27 cellular contexts compared by ENCODE assay signal in the genomic region with DNA sequence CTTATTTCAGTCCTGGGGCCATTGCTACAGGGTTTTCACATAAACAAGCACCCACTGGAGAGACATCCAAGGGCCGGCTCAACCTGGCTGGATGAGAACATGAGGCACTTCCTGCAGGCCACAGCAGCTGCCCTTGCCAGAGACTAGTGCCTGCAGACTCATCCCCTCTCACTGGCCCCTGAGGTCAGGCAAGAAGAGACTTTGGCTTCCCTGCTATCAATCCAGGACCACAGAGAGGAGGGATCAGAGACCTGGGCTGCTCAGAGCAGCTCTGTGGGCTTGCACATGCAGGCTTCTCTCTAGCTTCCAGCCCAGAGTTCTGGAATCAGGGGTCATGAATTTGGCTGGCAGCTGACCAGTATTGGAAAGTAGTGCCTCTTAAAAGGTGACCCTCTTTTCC.
A peak's percentile ranks its signal among the peaks of the same experiment; 100 is the strongest.
DNase-seq lines count a peak whose midpoint lies in the region; ATAC-seq and TF ChIP-seq lines count a peak whose summit lies in the region.
"Had no signal": no experiment of that assay in that cellular context is flagged by ENCODE, and none has a peak within 500 bp of the region (broad histone marks: within the 10 kb centered on the region; RNA-seq: fewer than 3 reads in every experiment).

No MANE protein-coding gene starts in this region.

- POLR2A ChIA-PET in activated CD8-positive, alpha-beta T cell treated with anti-CD3 and anti-CD28 coated beads, Interleukin-2, amount 10 ng/mL, durations not matched to agents 7 days and 5 days (lab: Charles Lee): no interaction called here
- POLR2A ChIA-PET in activated CD8-positive, alpha-beta T cell treated with anti-CD3 and anti-CD28 coated beads for 36 hours (lab: Charles Lee): no interaction called here

- H3K4me1 Mint-ChIP-seq in activated CD8-positive, alpha-beta T cell treated with anti-CD3 and anti-CD28 coated beads, Interleukin-2, amount 10 ng/mL, durations not matched to agents 7 days and 5 days (ENCODE audit: low read depth): peaks cover 16% of the 10 kb centered on the region
- H3K4me1 Mint-ChIP-seq in activated CD8-positive, alpha-beta T cell treated with anti-CD3 and anti-CD28 coated beads for 36 hours (ENCODE audit: low read depth): peaks cover 4% of the 10 kb centered on the region
- H3K4me1 Mint-ChIP-seq: neural crest cell had no signal

- TF ChIP-seq CTCF in activated CD8-positive, alpha-beta T cell treated with anti-CD3 and anti-CD28 coated beads for 36 hours (IDR thresholded peaks at IDR 0.05): no peak

- H3K36me3 ChIP-seq in aorta (ENCODE audit: control insufficient read depth in 1 of 2, insufficient read depth in 2 of 2, low read length in 1 of 2): peaks cover 0 to 6% of the 10 kb centered on the region in 2 donors

- no peak for DNase-seq in activated CD8-positive, alpha-beta T cell treated with anti-CD3 and anti-CD28 coated beads, Interleukin-2, amount 10 ng/mL, durations not matched to agents 7 days and 5 days
- DNase-seq in activated CD8-positive, alpha-beta T cell treated with anti-CD3 and anti-CD28 coated beads for 36 hours: no peak
- DNase-seq in Right ventricle myocardium superior (no peak), left lobe of liver (ENCODE audit: low spot score) (peak; percentile 30), aorta (peak; percentile 6 to 22), globus pallidus (ENCODE audit: low spot score) (no peak)
- DNase-seq: activated CD4-positive, alpha-beta T cell treated with anti-CD3 and anti-CD28 coated beads, Interleukin-2, amount 10 ng/mL, durations not matched to agents 7 days and 5 days; activated CD8-positive, alpha-beta memory T cell treated with anti-CD3 and anti-CD28 coated beads, Interleukin-2, amount 50 U/mL, for 4 hours; AML-193; anterior cingulate cortex; caudate nucleus; CD4-positive, alpha-beta T cell; GM23248; KBM-7; mammary epithelial cell; NCI-H1417; NCI-H2029 treated with DMSO at 0.1 percent for 48 hours; pancreas; RPMI8226; SK-N-SH; stimulated activated naive CD4-positive, alpha-beta T cell treated with Interleukin-2 at 50 U/mL for 16 hours had no signal

- ATAC-seq in activated CD8-positive, alpha-beta T cell treated with anti-CD3 and anti-CD28 coated beads, Interleukin-2, amount 10 ng/mL, durations not matched to agents 7 days and 5 days: no peak
- ATAC-seq in activated CD8-positive, alpha-beta T cell treated with anti-CD3 and anti-CD28 coated beads for 36 hours: no peak
- peak; percentile 2 for ATAC-seq in Right ventricle myocardium superior (ENCODE audit: poor library complexity)
- no peak for ATAC-seq in left lobe of liver
- no peak for ATAC-seq in aorta (ENCODE audit: low FRiP score)
- no peak for ATAC-seq in GM18520 (IDR thresholded peaks at IDR 0.05; ENCODE audit: unreplicated experiment)
- ATAC-seq in GM21526 (IDR thresholded peaks at IDR 0.05; ENCODE audit: low FRiP score, unreplicated experiment): no peak
- ATAC-seq: pancreas had no signal

- 93 to 96% methylated on average over 1 of the region's 1 CpG for WGBS in aorta, 2 donors

- H3K9me3 Mint-ChIP-seq in activated CD8-positive, alpha-beta T cell treated with anti-CD3 and anti-CD28 coated beads, Interleukin-2, amount 10 ng/mL, durations not matched to agents 7 days and 5 days (ENCODE audit: insufficient read depth): no peaks in the 10 kb centered on the region
- H3K9me3 Mint-ChIP-seq in activated CD8-positive, alpha-beta T cell treated with anti-CD3 and anti-CD28 coated beads for 36 hours: no peaks in the 10 kb centered on the region
- H3K9me3 Mint-ChIP-seq: activated CD4-positive, alpha-beta T cell treated with anti-CD3 and anti-CD28 coated beads, Interleukin-2, amount 10 ng/mL, durations not matched to agents 7 days and 5 days; CD4-positive, alpha-beta T cell; neural crest cell; T-helper 1 cell treated with Interleukin-12 subunit alpha and Interleukin-12 subunit beta and Interleukin-4 antibody, amounts not matched to agents 30 μg/mL and 1 μg/mL, for 36 hours had no signal

- intact Hi-C loops in activated CD8-positive, alpha-beta T cell treated with anti-CD3 and anti-CD28 coated beads for 36 hours (cut with micrococcal nuclease): no loop called here
- intact Hi-C loops in Right ventricle myocardium superior (cut with DNase I): no loop called here
- intact Hi-C loops in aorta (cut with DNase I): no loop called here

- H3K27ac ChIP-seq in aorta (ENCODE audit: low read depth in 1 of 2, low read length in 2 of 2): no peak overlapping the region
- H3K27ac ChIP-seq: dorsolateral prefrontal cortex, GM23248, pancreas had no signal

- H3K9me3 ChIP-seq in aorta (ENCODE audit: control insufficient read depth, low read length): no peaks in the 10 kb centered on the region
- H3K9me3 ChIP-seq: pancreas, SK-N-SH had no signal

- H3K4me1 ChIP-seq in aorta (ENCODE audit: control insufficient read depth in 1 of 2, insufficient read depth in 2 of 2, low read length in 2 of 2): no peaks in the 10 kb centered on the region

- H3K27me3 ChIP-seq in aorta (ENCODE audit: control insufficient read depth in 1 of 2, insufficient read depth in 2 of 2, low read length in 1 of 2): no peaks in the 10 kb centered on the region
- H3K27me3 ChIP-seq: dorsolateral prefrontal cortex, pancreas had no signal

- H3K4me3 Mint-ChIP-seq in activated CD8-positive, alpha-beta T cell treated with anti-CD3 and anti-CD28 coated beads, Interleukin-2, amount 10 ng/mL, durations not matched to agents 7 days and 5 days: no peak overlapping the region
- H3K4me3 Mint-ChIP-seq in activated CD8-positive, alpha-beta T cell treated with anti-CD3 and anti-CD28 coated beads for 36 hours: no peak overlapping the region
- H3K4me3 Mint-ChIP-seq: activated CD4-positive, alpha-beta T cell treated with anti-CD3 and anti-CD28 coated beads, Interleukin-2, amount 10 ng/mL, durations not matched to agents 7 days and 5 days; activated naive CD8-positive, alpha-beta T cell; CD4-positive, alpha-beta T cell; neural crest cell; T-helper 1 cell treated with Interleukin-12 subunit alpha and Interleukin-12 subunit beta and Interleukin-4 antibody, amounts not matched to agents 30 μg/mL and 1 μg/mL, for 36 hours had no signal

- CTCF ChIA-PET in activated CD8-positive, alpha-beta T cell treated with anti-CD3 and anti-CD28 coated beads, Interleukin-2, amount 10 ng/mL, durations not matched to agents 7 days and 5 days (lab: Charles Lee): no interaction called here
- CTCF ChIA-PET in activated CD8-positive, alpha-beta T cell treated with anti-CD3 and anti-CD28 coated beads for 36 hours (lab: Charles Lee): no interaction called here

- H3K4me3 ChIP-seq in aorta (ENCODE audit: low read length in 2 of 2): no peak overlapping the region
- H3K4me3 ChIP-seq: dorsolateral prefrontal cortex, GM23248, pancreas had no signal

- peaks cover 54% of the 10 kb centered on the region for H3K36me3 Mint-ChIP-seq in activated CD8-positive, alpha-beta T cell treated with anti-CD3 and anti-CD28 coated beads, Interleukin-2, amount 10 ng/mL, durations not matched to agents 7 days and 5 days (ENCODE audit: low read depth)
- peaks cover 40% of the 10 kb centered on the region for H3K36me3 Mint-ChIP-seq in activated CD8-positive, alpha-beta T cell treated with anti-CD3 and anti-CD28 coated beads for 36 hours (ENCODE audit: low read depth)

- no peaks in the 10 kb centered on the region for H3K27me3 Mint-ChIP-seq in activated CD8-positive, alpha-beta T cell treated with anti-CD3 and anti-CD28 coated beads, Interleukin-2, amount 10 ng/mL, durations not matched to agents 7 days and 5 days (ENCODE audit: low read depth)
- H3K27me3 Mint-ChIP-seq in activated CD8-positive, alpha-beta T cell treated with anti-CD3 and anti-CD28 coated beads for 36 hours: no peaks in the 10 kb centered on the region
- H3K27me3 Mint-ChIP-seq: activated CD4-positive, alpha-beta T cell treated with anti-CD3 and anti-CD28 coated beads, Interleukin-2, amount 10 ng/mL, durations not matched to agents 7 days and 5 days; activated naive CD8-positive, alpha-beta T cell; CD4-positive, alpha-beta T cell had no signal

- H3K27ac Mint-ChIP-seq in activated CD8-positive, alpha-beta T cell treated with anti-CD3 and anti-CD28 coated beads, Interleukin-2, amount 10 ng/mL, durations not matched to agents 7 days and 5 days: peak overlapping the region; percentile 25
- no peak overlapping the region for H3K27ac Mint-ChIP-seq in activated CD8-positive, alpha-beta T cell treated with anti-CD3 and anti-CD28 coated beads for 36 hours
- H3K27ac Mint-ChIP-seq: activated naive CD8-positive, alpha-beta T cell; CD4-positive, alpha-beta T cell had no signal

Comparison
In these comparisons a context has a peak if more than half of its experiments do, and no peak if none do; other contexts are left out.
1. DNase-seq: peak in left lobe of liver (single experiment) and aorta (2 of 2); none in activated CD8-positive, alpha-beta T cell treated with anti-CD3 and anti-CD28 coated beads, Interleukin-2, amount 10 ng/mL, durations not matched to agents 7 days and 5 days (single experiment), activated CD8-positive, alpha-beta T cell treated with anti-CD3 and anti-CD28 coated beads for 36 hours (single experiment), Right ventricle myocardium superior (single experiment) and globus pallidus (single experiment).